Comparison of ENCODE assay signal across 1 cellular context in genomic region chr17:40596261-40596919, GRCh38.
TF ChIP-seq lines count a peak whose summit lies in the region.

No MANE protein-coding gene starts in this region.

TF ChIP-seq in GM12878, 131 proteins besides CTCF, POLR2A, EP300 and RAD21 (continues in another document):
- TF ChIP-seq ZNF592 (IDR thresholded peaks at IDR 0.05) (0 out of 2 replicates have a peak, but pooled peaks have one; percentile 40), ZNF24 (IDR thresholded peaks at IDR 0.05) (no peak), NR2C2 (IDR thresholded peaks at IDR 0.05; ENCODE audit: borderline replicate concordance, control insufficient read depth, insufficient read length, low read depth) (no peak), TCF3 (IDR thresholded peaks at IDR 0.05; ENCODE audit: borderline replicate concordance, insufficient read depth, low read depth, low read length) (no peak), SREBF1 (IDR thresholded peaks at IDR 0.05; ENCODE audit: low read length) (no peak), CHD2 (IDR thresholded peaks at IDR 0.05; ENCODE audit: borderline replicate concordance, low read depth, low read length) (peak; percentile 43; the same call in 1 of the 2 replicates), NR2C1 (IDR thresholded peaks at IDR 0.05) (no peak), ZBTB33 (IDR thresholded peaks at IDR 0.05) (no peak), RAD51 (IDR thresholded peaks at IDR 0.05) (peak; percentile 98), MEF2B (IDR thresholded peaks at IDR 0.05; ENCODE audit: partially characterized antibody, poor library complexity, severe bottlenecking) (peak; percentile 37), ZNF384 (IDR thresholded peaks at IDR 0.05; ENCODE audit: borderline replicate concordance, low read depth, low read length) (no peak), YY1 (IDR thresholded peaks at IDR 0.05; ENCODE audit: low read depth, low read length) (no peak), MYB (IDR thresholded peaks at IDR 0.05; ENCODE audit: borderline replicate concordance, low read depth, low read length) (no peak), SREBF2 (IDR thresholded peaks at IDR 0.05; ENCODE audit: low read length) (no peak), ZNF217 (IDR thresholded peaks at IDR 0.05) (0 out of 2 replicates have a peak, but pooled peaks have one; percentile 53), TCF12 (IDR thresholded peaks at IDR 0.05; ENCODE audit: low read depth, low read length) (no peak), USF2 (IDR thresholded peaks at IDR 0.05; ENCODE audit: borderline replicate concordance, low read depth, low read length) (peak; percentile 78; the same call in 1 of the 2 replicates), FOXM1 (IDR thresholded peaks at IDR 0.05; ENCODE audit: low read depth, low read length) (no peak; the same call in 1 of the 2 replicates), POU2F2 (IDR thresholded peaks at IDR 0.05; ENCODE audit: borderline replicate concordance, low read depth, low read length) (0 out of 3 replicates have a peak, but pooled peaks have one; percentile 22), E2F4 (IDR thresholded peaks at IDR 0.05; ENCODE audit: low read depth, low read length) (no peak), ZBTB11 (CRISPR knock-in tag; IDR thresholded peaks at IDR 0.05) (no peak), MXI1 (IDR thresholded peaks at IDR 0.05; ENCODE audit: low read depth, low read length) (peak; percentile 61; the same call in 1 of the 2 replicates), CBX3 (IDR thresholded peaks at IDR 0.05; ENCODE audit: borderline replicate concordance, low read depth) (no peak), SPI1 (IDR thresholded peaks at IDR 0.05; ENCODE audit: borderline replicate concordance, insufficient read depth, low read depth, low read length) (peak; percentile 83; the same call in 1 of the 2 replicates), ATF7 (IDR thresholded peaks at IDR 0.05; ENCODE audit: low read depth) (no peak), SKIL (IDR thresholded peaks at IDR 0.05; ENCODE audit: low read depth, poor library complexity, severe bottlenecking) (peak; percentile 65), SUPT20H (IDR thresholded peaks at IDR 0.05; ENCODE audit: borderline replicate concordance, control insufficient read depth, low read depth, low read length) (no peak), KLF5 (IDR thresholded peaks at IDR 0.05; ENCODE audit: partially characterized antibody) (no peak), FOS (IDR thresholded peaks at IDR 0.05; ENCODE audit: borderline replicate concordance, extremely low read depth, insufficient read length) (no peak), NRF1 (conservative IDR thresholded peaks at IDR 0.05; ENCODE audit: low read depth, low read length) (no peak), ZSCAN29 (IDR thresholded peaks at IDR 0.05) (no peak), CBFB (IDR thresholded peaks at IDR 0.05; ENCODE audit: low read depth) (no peak), BCL11A (IDR thresholded peaks at IDR 0.05; ENCODE audit: low read depth, low read length) (no peak), CBX5 (IDR thresholded peaks at IDR 0.05; ENCODE audit: low read depth) (no peak), GATAD2B (conservative IDR thresholded peaks at IDR 0.05; ENCODE audit: low read depth) (no peak), NFXL1 (IDR thresholded peaks at IDR 0.05; ENCODE audit: borderline replicate concordance) (no peak), RCOR1 (conservative IDR thresholded peaks at IDR 0.05; ENCODE audit: low read depth, low read length) (no peak), NBN (IDR thresholded peaks at IDR 0.05) (0 out of 2 replicates have a peak, but pooled peaks have one; percentile 31), ZZZ3 (IDR thresholded peaks at IDR 0.05; ENCODE audit: control insufficient read depth, insufficient read length, low read depth) (no peak), ZBED1 (IDR thresholded peaks at IDR 0.05; ENCODE audit: borderline replicate concordance) (no peak), SIN3A (IDR thresholded peaks at IDR 0.05; ENCODE audit: low read depth, low read length) (peak; percentile 60; the same call in 1 of the 2 replicates), CREB1 (IDR thresholded peaks at IDR 0.05; ENCODE audit: low read depth) (no peak), PAX8 (IDR thresholded peaks at IDR 0.05) (no peak), BMI1 (IDR thresholded peaks at IDR 0.05; ENCODE audit: borderline replicate concordance) (no peak), NR2F1 (conservative IDR thresholded peaks at IDR 0.05) (no peak), BRCA1 (IDR thresholded peaks at IDR 0.05; ENCODE audit: low read depth, low read length) (no peak), CHD1 (IDR thresholded peaks at IDR 0.05; ENCODE audit: low read depth, low read length) (no peak), FOXK2 (IDR thresholded peaks at IDR 0.05) (no peak), RELB (IDR thresholded peaks at IDR 0.05; ENCODE audit: low read depth) (0 out of 2 replicates have a peak, but pooled peaks have one; percentile 29)
- TF ChIP-seq, protein P1, sequence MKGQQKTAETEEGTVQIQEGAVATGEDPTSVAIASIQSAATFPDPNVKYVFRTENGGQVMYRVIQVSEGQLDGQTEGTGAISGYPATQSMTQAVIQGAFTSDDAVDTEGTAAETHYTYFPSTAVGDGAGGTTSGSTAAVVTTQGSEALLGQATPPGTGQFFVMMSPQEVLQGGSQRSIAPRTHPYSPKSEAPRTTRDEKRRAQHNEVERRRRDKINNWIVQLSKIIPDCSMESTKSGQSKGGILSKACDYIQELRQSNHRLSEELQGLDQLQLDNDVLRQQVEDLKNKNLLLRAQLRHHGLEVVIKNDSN (IDR thresholded peaks at IDR 0.05; ENCODE audit: borderline replicate concordance, extremely low read length, insufficient read depth, low read depth, low read length) = peak; percentile 74
- TF ChIP-seq, protein P2, sequence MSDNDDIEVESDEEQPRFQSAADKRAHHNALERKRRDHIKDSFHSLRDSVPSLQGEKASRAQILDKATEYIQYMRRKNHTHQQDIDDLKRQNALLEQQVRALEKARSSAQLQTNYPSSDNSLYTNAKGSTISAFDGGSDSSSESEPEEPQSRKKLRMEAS (IDR thresholded peaks at IDR 0.05; ENCODE audit: low read depth, low read length) = peak; percentile 87; the same call in 1 of the 2 replicates
